21 cellular contexts compared by ENCODE assay signal in the genomic region with DNA sequence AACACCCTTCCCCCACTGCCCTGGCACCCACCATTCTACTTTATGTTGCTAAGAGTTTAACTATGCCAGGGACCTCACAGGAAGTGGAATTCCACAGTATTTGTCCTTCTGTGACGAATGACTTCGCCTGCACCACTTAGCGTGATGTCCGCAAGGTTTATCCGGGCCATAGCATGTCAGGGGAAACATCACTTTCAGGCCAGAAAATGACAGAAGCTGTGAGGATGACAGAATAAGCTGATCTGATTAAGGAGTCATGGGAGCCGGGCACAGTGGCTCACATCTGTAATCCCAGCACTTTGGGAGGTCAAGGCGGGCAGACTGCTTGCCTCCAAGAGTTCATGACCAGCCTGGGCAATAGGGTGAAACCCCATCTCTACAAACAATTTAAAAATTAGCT.
"Had no signal": no experiment of that assay in that cellular context is flagged by ENCODE, and none has a peak within 500 bp of the region (broad histone marks: within the 10 kb centered on the region; RNA-seq: fewer than 3 reads in every experiment).

No MANE protein-coding gene starts in this region.

- H3K27me3 ChIP-seq: colonic mucosa, hepatocyte, right atrium auricular region, testis, tibial nerve had no signal

- DNase-seq: colonic mucosa; dermis blood vessel endothelial cell; endodermal cell; foreskin melanocyte; left colon; left ventricle myocardium superior; mesenchymal stem cell; naive B cell; sigmoid colon; stimulated activated CD4-positive, alpha-beta T cell treated with anti-CD3 and anti-CD28 coated beads, Interleukin-2, amount 100 ng/mL, for 24 hours; stimulated activated CD4-positive, alpha-beta T cell treated with anti-CD3 and anti-CD28 coated beads, Interleukin-4, amount 100 ng/mL, for 4 hours; stimulated activated naive B cell treated with anti-CD40 and anti-IgM and Interleukin-4, amounts not matched to agents 10 μg/mL and 1 μg/mL and 100 μg/mL, for 72 hours; stimulated activated naive CD8-positive, alpha-beta T cell treated with anti-CD3 and anti-CD28 coated beads, Interleukin-15, amount 100 ng/mL, for 72 hours; testis had no signal

- H3K36me3 Mint-ChIP-seq: naive B cell; stimulated activated naive B cell treated with anti-CD40 and anti-IgM and Interleukin-4, amounts not matched to agents 10 μg/mL and 1 μg/mL and 100 μg/mL, for 72 hours had no signal

- H3K4me1 ChIP-seq: colonic mucosa, sigmoid colon, testis had no signal

- H3K27me3 Mint-ChIP-seq: naive B cell; stimulated activated naive B cell treated with anti-CD40 and anti-IgM and Interleukin-4, amounts not matched to agents 10 μg/mL and 1 μg/mL and 100 μg/mL, for 72 hours had no signal

- H3K4me1 Mint-ChIP-seq: endodermal cell had no signal

- H3K27ac ChIP-seq: colonic mucosa, hepatocyte, neutrophil, right atrium auricular region, sigmoid colon, skin epidermis, testis, tibial nerve had no signal

- H3K9me3 Mint-ChIP-seq: endodermal cell; nephron; stimulated activated naive B cell treated with anti-CD40 and anti-IgM and Interleukin-4, amounts not matched to agents 10 μg/mL and 1 μg/mL and 100 μg/mL, for 72 hours; stimulated activated naive CD8-positive, alpha-beta T cell treated with anti-CD3 and anti-CD28 coated beads, Interleukin-15, amount 100 ng/mL, for 72 hours had no signal

- H3K36me3 ChIP-seq: colonic mucosa, neutrophil, right atrium auricular region, sigmoid colon, tibial nerve had no signal

- ATAC-seq: left colon; left ventricle myocardium superior; stimulated activated naive B cell treated with anti-CD40 and anti-IgM and Interleukin-4, amounts not matched to agents 10 μg/mL and 1 μg/mL and 100 μg/mL, for 72 hours; stimulated activated naive CD8-positive, alpha-beta T cell treated with anti-CD3 and anti-CD28 coated beads, Interleukin-15, amount 100 ng/mL, for 72 hours had no signal

- H3K27ac Mint-ChIP-seq: endodermal cell; nephron; stimulated activated naive B cell treated with anti-CD40 and anti-IgM and Interleukin-4, amounts not matched to agents 10 μg/mL and 1 μg/mL and 100 μg/mL, for 72 hours; stimulated activated naive CD8-positive, alpha-beta T cell treated with anti-CD3 and anti-CD28 coated beads, Interleukin-15, amount 100 ng/mL, for 72 hours had no signal

- H3K4me3 Mint-ChIP-seq: endodermal cell; naive B cell; nephron; stimulated activated naive B cell treated with anti-CD40 and anti-IgM and Interleukin-4, amounts not matched to agents 10 μg/mL and 1 μg/mL and 100 μg/mL, for 72 hours; stimulated activated naive CD8-positive, alpha-beta T cell treated with anti-CD3 and anti-CD28 coated beads, Interleukin-15, amount 100 ng/mL, for 72 hours had no signal

- H3K4me3 ChIP-seq: colonic mucosa, hepatocyte, lung, right atrium auricular region, sigmoid colon, skin epidermis, testis, tibial nerve had no signal

- H3K9me3 ChIP-seq: colonic mucosa, neutrophil, right atrium auricular region, sigmoid colon, testis had no signal
